ENCODE assay signal across 14 cellular contexts in genomic region chr4:184793735-184794355, GRCh38. TPM values are rescaled to one million over a fixed set of nuclear protein-coding genes. Genes with fewer than 3 reads are reported as not detected.
"Had no signal": no experiment of that assay in that cellular context is flagged by ENCODE, and none has a peak within 500 bp of the region (broad histone marks: within the 10 kb centered on the region; RNA-seq: fewer than 3 reads in every experiment).

No MANE protein-coding gene starts in this region.

- DNase-seq: activated CD4-positive, alpha-beta T cell treated with anti-CD3 and anti-CD28 coated beads, Interleukin-2, amount 50 U/mL, for 1 hour; activated naive CD4-positive, alpha-beta T cell; dermis blood vessel endothelial cell; effector memory CD8-positive, alpha-beta T cell; mucosa of descending colon; right cardiac atrium; small intestine; stimulated activated CD4-positive, alpha-beta T cell treated with anti-CD3 and anti-CD28 coated beads, Interleukin-4, amount 100 ng/mL, for 24 hours; stimulated activated naive CD4-positive, alpha-beta T cell treated with Interleukin-2 at 50 U/mL for 16 hours; T-helper 9 cell had no signal

- H3K4me3 ChIP-seq: ascending aorta, mucosa of descending colon, suprapubic skin had no signal

- H3K9me3 ChIP-seq: ascending aorta, mucosa of descending colon, suprapubic skin had no signal

- H3K27me3 Mint-ChIP-seq: effector memory CD8-positive, alpha-beta T cell; naive thymus-derived CD4-positive, alpha-beta T cell had no signal

- H3K36me3 ChIP-seq: ascending aorta had no signal

- H3K27me3 ChIP-seq: ascending aorta, suprapubic skin had no signal

- H3K4me3 Mint-ChIP-seq: effector memory CD8-positive, alpha-beta T cell had no signal

- H3K9me3 Mint-ChIP-seq: activated T-helper 1 cell treated with anti-CD3 and anti-CD28 coated beads, Interleukin-12 subunit alpha, Interleukin-12 subunit beta, Interleukin-2, Interleukin-4 antibody, amounts not matched to agents 30 ng/mL and 10 ng/mL and 1 ng/mL, durations not matched to agents 14 hours and 24 hours and 36 hours; effector memory CD8-positive, alpha-beta T cell; naive thymus-derived CD4-positive, alpha-beta T cell had no signal

RNA-seq across cellular contexts. Expression of gene CENPU, which starts 59.9 kb away (rescaled TPM):
- total RNA-seq: ascending aorta had no signal
